ENCODE assay signal across 8 cellular contexts in the genomic region with DNA sequence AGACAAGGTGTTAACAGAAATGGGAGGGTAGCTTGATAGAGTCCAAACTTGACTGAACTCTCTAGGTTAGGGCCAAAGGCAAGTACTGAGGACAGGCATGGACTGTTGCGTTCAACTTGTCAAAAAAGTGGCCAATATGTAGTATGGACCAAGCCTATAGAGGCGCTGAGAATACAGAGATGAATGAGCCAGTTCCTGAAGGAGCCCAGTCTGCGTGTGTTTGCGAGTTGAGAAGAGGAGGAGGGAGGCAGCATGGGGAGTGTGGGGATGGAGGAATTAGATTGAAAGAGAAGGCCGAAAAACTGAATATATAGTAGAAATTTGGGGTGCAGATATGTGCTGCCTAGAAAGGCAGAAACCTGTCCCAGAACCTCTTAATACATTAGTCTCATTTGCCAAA. TPM values are rescaled to one million over a fixed set of nuclear protein-coding genes. Genes with fewer than 3 reads are reported as not detected.
A peak's percentile ranks its signal among the peaks of the same experiment; 100 is the strongest.
DNase-seq lines count a peak whose midpoint lies in the region; ATAC-seq, FAIRE-seq and TF ChIP-seq lines count a peak whose summit lies in the region.

No MANE protein-coding gene starts in this region.

- H3K4me3 ChIP-seq in LNCaP clone FGC (ENCODE audit: low read depth, low read length) (peak overlapping the region; percentile 84), iPS-15b (ENCODE audit: low read depth, low read length) (peak overlapping the region; percentile 87), small intestine (ENCODE audit: low read depth in 1 of 2, low read length in 2 of 2) (peak overlapping the region; percentile 11 to 88)

- H3K27ac ChIP-seq in small intestine (ENCODE audit: low read depth in 1 of 2, low read length in 1 of 2): peak overlapping the region; percentile 55 to 58

- 7 to 11% (median 11%) methylated on average over 5 of the region's 5 CpGs for WGBS in small intestine, 3 donors

- H3K27me3 ChIP-seq in iPS-15b (ENCODE audit: control insufficient read depth, insufficient read depth, low read length) (no peaks in the 10 kb centered on the region), small intestine (ENCODE audit: control insufficient read depth in 2 of 2, insufficient read depth in 2 of 2, low read length in 2 of 2) (peaks cover 0 to under 1% of the 10 kb centered on the region in 2 donors)

- no peak for DNase-seq in activated T-cell treated with anti-CD3 and anti-CD28 coated beads, Interleukin-2, amount 50 U/mL, for 4 hours
- DNase-seq in activated T-cell treated with anti-CD3 and anti-CD28 coated beads, Interleukin-2, amount 50 U/mL, for 48 hours: no peak
- no peak for DNase-seq in LNCaP clone FGC (ENCODE audit: low read depth)
- DNase-seq in small intestine: peak; percentile 37

- H3K27ac Mint-ChIP-seq in activated naive CD8-positive, alpha-beta T cell: peak overlapping the region; percentile 97

- H3K4me1 ChIP-seq in iPS-15b (ENCODE audit: control insufficient read depth, insufficient read depth, low read length) (peaks cover 17% of the 10 kb centered on the region), small intestine (ENCODE audit: control insufficient read depth in 2 of 2, insufficient read depth in 1 of 2, low read depth in 1 of 2, low read length in 1 of 2) (peaks cover under 1% of the 10 kb centered on the region in 2 donors)

- ATAC-seq in activated T-cell treated with anti-CD3 and anti-CD28 coated beads, Interleukin-2, amount 50 U/mL, for 4 hours: no peak
- ATAC-seq in GM21423 (IDR thresholded peaks at IDR 0.05; ENCODE audit: unreplicated experiment) (no peak), HG03442 (IDR thresholded peaks at IDR 0.05; ENCODE audit: unreplicated experiment) (no peak)

- H3K27me3 Mint-ChIP-seq in activated T-cell treated with anti-CD3 and anti-CD28 coated beads, Interleukin-2, amount 50 U/mL, for 4 hours (ENCODE audit: low read depth): no peaks in the 10 kb centered on the region
- H3K27me3 Mint-ChIP-seq in activated naive CD8-positive, alpha-beta T cell: no peaks in the 10 kb centered on the region

- no peaks in the 10 kb centered on the region for H3K9me3 Mint-ChIP-seq in activated T-cell treated with anti-CD3 and anti-CD28 coated beads, Interleukin-2, amount 50 U/mL, for 4 hours
- no peaks in the 10 kb centered on the region for H3K9me3 Mint-ChIP-seq in activated naive CD8-positive, alpha-beta T cell (ENCODE audit: low read depth)

- H3K36me3 ChIP-seq in iPS-15b (ENCODE audit: control insufficient read depth, insufficient read depth, low read length) (no peaks in the 10 kb centered on the region), small intestine (ENCODE audit: control insufficient read depth in 2 of 2, insufficient read depth in 2 of 2, low read length in 2 of 2) (no peaks in the 10 kb centered on the region)

- peaks cover 37% of the 10 kb centered on the region for H3K4me1 Mint-ChIP-seq in activated T-cell treated with anti-CD3 and anti-CD28 coated beads, Interleukin-2, amount 50 U/mL, for 4 hours (ENCODE audit: low read depth)
- H3K4me1 Mint-ChIP-seq in activated naive CD8-positive, alpha-beta T cell (ENCODE audit: low read depth): peaks cover 36% of the 10 kb centered on the region

- H3K36me3 Mint-ChIP-seq in activated T-cell treated with anti-CD3 and anti-CD28 coated beads, Interleukin-2, amount 50 U/mL, for 4 hours (ENCODE audit: insufficient read depth): no peaks in the 10 kb centered on the region
- H3K36me3 Mint-ChIP-seq in activated naive CD8-positive, alpha-beta T cell: no peaks in the 10 kb centered on the region

- peak overlapping the region; percentile 89 for H3K4me3 Mint-ChIP-seq in activated T-cell treated with anti-CD3 and anti-CD28 coated beads, Interleukin-2, amount 50 U/mL, for 4 hours
- H3K4me3 Mint-ChIP-seq in activated naive CD8-positive, alpha-beta T cell: peak overlapping the region; percentile 90

- no peak for FAIRE-seq in small intestine (lab: Jason Lieb, UNC)

- no peak overlapping the region for H3K9ac ChIP-seq in iPS-15b (ENCODE audit: low read depth, low read length)

- H3K9me3 ChIP-seq in iPS-15b (ENCODE audit: control insufficient read depth, insufficient read depth, low read length): no peaks in the 10 kb centered on the region
- H3K9me3 ChIP-seq in small intestine (ENCODE audit: control insufficient read depth, low read depth): no peaks in the 10 kb centered on the region

- TF ChIP-seq CTCF in LNCaP clone FGC (IDR thresholded peaks at IDR 0.05; ENCODE audit: control insufficient read depth, extremely low read depth, insufficient read depth): no peak

RNA-seq across cellular contexts. Expression of gene SIPA1L1, which starts 0.6 kb away (rescaled TPM):
- 10 to 100 TPM; 42.4 to 48.1 (median 45.1) TPM for total RNA-seq in activated T-cell treated with anti-CD3 and anti-CD28 coated beads, Interleukin-2, amount 50 U/mL, for 4 hours
- 10 to 100 TPM; 23.3 to 50.1 (median 29.2) TPM for polyA plus RNA-seq in small intestine
